6 cellular contexts compared by ENCODE assay signal in the genomic region with DNA sequence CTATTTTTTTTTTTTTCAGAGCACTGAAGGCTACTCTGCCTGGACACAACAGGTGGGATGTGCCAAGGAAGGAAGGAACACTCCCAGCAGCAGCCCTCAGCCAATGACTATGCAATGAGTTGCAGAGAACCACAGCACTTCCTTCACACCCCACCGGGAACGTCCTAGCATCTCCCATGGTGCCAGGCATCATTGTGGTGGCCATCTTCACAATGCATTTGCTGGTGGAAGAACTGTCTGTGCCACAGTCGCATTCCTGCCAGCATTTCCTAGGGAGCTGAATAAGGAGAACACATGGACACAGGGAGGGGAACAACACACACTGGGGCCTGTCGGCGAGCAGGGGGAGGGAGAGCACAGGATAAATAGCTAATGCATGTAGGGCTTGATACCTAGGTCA.
"Had no signal": no experiment of that assay in that cellular context is flagged by ENCODE, and none has a peak within 500 bp of the region (broad histone marks: within the 10 kb centered on the region; RNA-seq: fewer than 3 reads in every experiment).

No MANE protein-coding gene starts in this region.

- H3K36me3 ChIP-seq: HAP-1 had no signal

- H3K4me3 ChIP-seq: GM23338, HAP-1, K562 had no signal

- H3K4me3 Mint-ChIP-seq: GM23338 had no signal

- FAIRE-seq: HTR-8/SVneo, K562 had no signal

- H3K4me1 Mint-ChIP-seq: GM23338 had no signal

- H3K4me1 ChIP-seq: HAP-1 had no signal

- H3K9me3 ChIP-seq: HAP-1 had no signal

- DNase-seq: H7, IMR-90 had no signal

- H3K27ac Mint-ChIP-seq: GM23338 had no signal
